Comparison of ENCODE assay signal across 8 cellular contexts in the genomic region with DNA sequence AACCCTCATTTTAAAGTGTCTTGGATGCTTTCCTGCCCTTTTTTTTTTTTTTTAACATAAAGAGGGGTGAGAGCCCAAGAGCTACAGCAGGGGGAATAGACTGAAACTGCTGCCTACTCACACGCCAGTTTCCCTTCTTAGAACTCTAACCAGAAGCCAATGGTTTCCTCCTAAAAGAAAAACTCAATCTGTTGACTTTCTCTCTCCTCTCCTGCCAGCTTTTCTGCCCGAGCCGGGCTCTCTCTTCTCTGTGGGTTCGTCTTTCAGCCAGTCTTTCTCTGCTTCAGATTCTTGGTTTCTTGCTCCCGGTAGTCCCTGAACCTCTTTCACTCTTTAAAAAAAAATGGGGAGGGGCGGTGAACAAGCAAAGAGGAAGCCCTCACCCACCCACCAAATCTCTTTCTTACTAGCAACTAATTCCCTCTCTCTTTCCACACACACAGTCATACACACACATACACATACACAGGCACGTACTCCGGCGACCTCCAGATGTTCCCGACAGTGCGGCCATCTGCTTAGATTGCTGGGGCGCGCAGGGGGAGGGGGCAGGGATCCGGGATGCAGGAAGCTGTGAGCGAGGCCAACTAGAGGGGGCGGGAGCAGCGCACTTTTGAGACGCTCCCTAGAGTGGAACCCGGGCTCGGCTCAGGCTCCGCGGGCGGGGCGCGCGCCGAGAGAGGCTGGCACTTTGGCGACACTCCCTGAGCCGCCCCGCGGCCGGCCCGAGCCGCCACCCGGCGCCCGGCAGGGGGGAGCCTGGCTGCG. TPM values are rescaled to one million over a fixed set of nuclear protein-coding genes. Genes with fewer than 3 reads are reported as not detected.
A peak's percentile ranks its signal among the peaks of the same experiment; 100 is the strongest.
DNase-seq lines count a peak whose midpoint lies in the region; ATAC-seq and TF ChIP-seq lines count a peak whose summit lies in the region.

No MANE protein-coding gene starts in this region.

- peaks cover 18% of the 10 kb centered on the region for H3K4me1 Mint-ChIP-seq in activated T-cell treated with anti-CD3 and anti-CD28 coated beads, Interleukin-2, amount 50 U/mL, for 72 hours (ENCODE audit: low read depth)
- peaks cover 4 to 16% (median 8%) of the 10 kb centered on the region in 7 donors for H3K4me1 Mint-ChIP-seq in naive thymus-derived CD4-positive, alpha-beta T cell

- DNase-seq in COLO829 (ENCODE audit: low spot score) (peak; percentile 83), NCI-H524 (lab: John Stamatoyannopoulos, UW) (peak; percentile 94 to 97), fibroblast of the aortic adventitia (ENCODE audit: low read depth) (peak; percentile 94), thoracic aorta (ENCODE audit: low spot score) (peak; percentile 73), cerebellar nuclear complex (lab: John Stamatoyannopoulos, UW) (no peak)
- DNase-seq in activated T-cell treated with anti-CD3 and anti-CD28 coated beads, Interleukin-2, amount 50 U/mL, for 72 hours, result peak; percentile 50 to 69
- DNase-seq in naive thymus-derived CD4-positive, alpha-beta T cell, result peak in 2 of 9 donors; percentile 7 to 64

- CTCF ChIA-PET in naive thymus-derived CD4-positive, alpha-beta T cell (lab: Charles Lee), result interaction anchor here (0.7 kb wide), 1 partner anchor 25 kb away, joined by 3 read pairs; no protein-coding TSS in a partner anchor

- H3K27me3 ChIP-seq in naive thymus-derived CD4-positive, alpha-beta T cell (ENCODE audit: control insufficient read depth in 2 of 2, insufficient read depth in 2 of 2, low read length in 2 of 2), result peaks cover 4 to 8% of the 10 kb centered on the region in 2 donors
- H3K27me3 ChIP-seq in thoracic aorta (replicated peaks; ENCODE audit: insufficient read depth), result no peaks in the 10 kb centered on the region

- TF ChIP-seq CTCF in fibroblast of the aortic adventitia (IDR thresholded peaks at IDR 0.05; ENCODE audit: insufficient read depth, low read length) (no peak), thoracic aorta (IDR thresholded peaks at IDR 0.05) (no peak)

- H3K36me3 Mint-ChIP-seq in activated T-cell treated with anti-CD3 and anti-CD28 coated beads, Interleukin-2, amount 50 U/mL, for 72 hours (ENCODE audit: insufficient read depth in 2 of 2), result no peaks in the 10 kb centered on the region
- H3K36me3 Mint-ChIP-seq in naive thymus-derived CD4-positive, alpha-beta T cell, result peaks cover 0 to 10% (median 7%) of the 10 kb centered on the region in 5 donors

- H3K4me1 ChIP-seq in naive thymus-derived CD4-positive, alpha-beta T cell (ENCODE audit: control insufficient read depth in 2 of 2, insufficient read depth in 2 of 2, low read length in 2 of 2), result peaks cover 0 to 4% of the 10 kb centered on the region in 2 donors
- H3K4me1 ChIP-seq in thoracic aorta (ENCODE audit: control insufficient read depth in 1 of 2, low read depth in 2 of 2), result peaks cover 6 to 50% of the 10 kb centered on the region in 2 donors

- intact Hi-C loops in naive thymus-derived CD4-positive, alpha-beta T cell (cut with micrococcal nuclease), result loop anchor here in 1 of 2 donors (1.0 to 10.0 kb wide), 3 partner anchors 14 to 338 kb away; a partner anchor contains a TSS

- H3K36me3 ChIP-seq in naive thymus-derived CD4-positive, alpha-beta T cell (ENCODE audit: control insufficient read depth in 2 of 3, insufficient read depth in 3 of 3, low read length in 3 of 3), result no peaks in the 10 kb centered on the region
- no peaks in the 10 kb centered on the region for H3K36me3 ChIP-seq in thoracic aorta

- H3K27ac ChIP-seq in naive thymus-derived CD4-positive, alpha-beta T cell (ENCODE audit: low read depth, low read length), result no peak overlapping the region
- peak overlapping the region; percentile 96 to 97 for H3K27ac ChIP-seq in thoracic aorta

- H3K27me3 Mint-ChIP-seq in activated T-cell treated with anti-CD3 and anti-CD28 coated beads, Interleukin-2, amount 50 U/mL, for 72 hours (ENCODE audit: low read depth), result peaks cover 57% of the 10 kb centered on the region
- H3K27me3 Mint-ChIP-seq in naive thymus-derived CD4-positive, alpha-beta T cell, result peaks cover 46 to 70% (median 51%) of the 10 kb centered on the region in 5 donors

- H3K4me3 Mint-ChIP-seq in activated T-cell treated with anti-CD3 and anti-CD28 coated beads, Interleukin-2, amount 50 U/mL, for 72 hours, result peak overlapping the region; percentile 89
- peak overlapping the region; percentile 66 to 93 (median 82) for H3K4me3 Mint-ChIP-seq in naive thymus-derived CD4-positive, alpha-beta T cell

- POLR2A ChIA-PET in naive thymus-derived CD4-positive, alpha-beta T cell (lab: Charles Lee), result no interaction called here

- peak; percentile 72 for ATAC-seq in HG02759 (IDR thresholded peaks at IDR 0.05; ENCODE audit: unreplicated experiment)
- ATAC-seq in activated T-cell treated with anti-CD3 and anti-CD28 coated beads, Interleukin-2, amount 50 U/mL, for 72 hours (replicated peaks in 1 of 2), result peak; percentile 79 to 80
- peak; percentile 44 for ATAC-seq in naive thymus-derived CD4-positive, alpha-beta T cell
- peak; percentile 75 for ATAC-seq in thoracic aorta (ENCODE audit: insufficient number of reproducible peaks, low FRiP score, low read depth)

- H3K9me3 ChIP-seq in naive thymus-derived CD4-positive, alpha-beta T cell (ENCODE audit: control insufficient read depth in 2 of 3, low read length in 3 of 3), result peaks cover 0 to 1% (median 0%) of the 10 kb centered on the region in 3 experiments
- no peaks in the 10 kb centered on the region for H3K9me3 ChIP-seq in thoracic aorta

- no peaks in the 10 kb centered on the region for H3K9me3 Mint-ChIP-seq in activated T-cell treated with anti-CD3 and anti-CD28 coated beads, Interleukin-2, amount 50 U/mL, for 72 hours
- H3K9me3 Mint-ChIP-seq in naive thymus-derived CD4-positive, alpha-beta T cell, result peaks cover 0 to 9% (median 2%) of the 10 kb centered on the region in 11 donors

- peak overlapping the region; percentile 29 for H3K27ac Mint-ChIP-seq in activated T-cell treated with anti-CD3 and anti-CD28 coated beads, Interleukin-2, amount 50 U/mL, for 72 hours
- peak overlapping the region in 1 of 9 donors; percentile 85 for H3K27ac Mint-ChIP-seq in naive thymus-derived CD4-positive, alpha-beta T cell

- H3K4me3 ChIP-seq in fibroblast of the aortic adventitia (ENCODE audit: low read depth, low read length) (peak overlapping the region; percentile 70), thoracic aorta (peak overlapping the region; percentile 98)
- H3K4me3 ChIP-seq in naive thymus-derived CD4-positive, alpha-beta T cell (ENCODE audit: low read length), result peak overlapping the region; percentile 37

RNA-seq across cellular contexts. Expression of a gene that starts 0.4 kb away (rescaled TPM):
- total RNA-seq in activated T-cell treated with anti-CD3 and anti-CD28 coated beads, Interleukin-2, amount 50 U/mL, for 72 hours, result 1 to 10 TPM; 1.4 to 3.6 TPM
- 5.6 and 24.6 TPM in 2 replicates for total RNA-seq in fibroblast of the aortic adventitia (ENCODE audit: low replicate concordance)
- total RNA-seq in naive thymus-derived CD4-positive, alpha-beta T cell, result 1 to 10 TPM in 1 of 5 experiments, under 1 TPM in 1, not detected in 3; 0.13 to 1.5 TPM
- not detected for polyA plus RNA-seq in naive thymus-derived CD4-positive, alpha-beta T cell
- total RNA-seq in thoracic aorta, result 100 to 1,000 TPM in 1 of 2 donors, 10 to 100 TPM in 1; 42.2 to 100 TPM

Comparison
In these comparisons a context has a peak if more than half of its experiments do, and no peak if none do; other contexts are left out.
1. DNase-seq: peak in COLO829 (single experiment), NCI-H524 (2 of 2), activated T-cell treated with anti-CD3 and anti-CD28 coated beads, Interleukin-2, amount 50 U/mL, for 72 hours (2 of 2), fibroblast of the aortic adventitia (single experiment) and thoracic aorta (single experiment); none in cerebellar nuclear complex (0 of 2).
2. H3K4me3 ChIP-seq: peak in every context shown above with its lines; median percentile 98 in thoracic aorta; 70 in fibroblast of the aortic adventitia; 37 in naive thymus-derived CD4-positive, alpha-beta T cell.
3. Peak in every context shown above with its lines, with median percentiles within 50 percentile points of each other: ATAC-seq.